Comparison of ENCODE assay signal across 1 cellular context in the genomic region with DNA sequence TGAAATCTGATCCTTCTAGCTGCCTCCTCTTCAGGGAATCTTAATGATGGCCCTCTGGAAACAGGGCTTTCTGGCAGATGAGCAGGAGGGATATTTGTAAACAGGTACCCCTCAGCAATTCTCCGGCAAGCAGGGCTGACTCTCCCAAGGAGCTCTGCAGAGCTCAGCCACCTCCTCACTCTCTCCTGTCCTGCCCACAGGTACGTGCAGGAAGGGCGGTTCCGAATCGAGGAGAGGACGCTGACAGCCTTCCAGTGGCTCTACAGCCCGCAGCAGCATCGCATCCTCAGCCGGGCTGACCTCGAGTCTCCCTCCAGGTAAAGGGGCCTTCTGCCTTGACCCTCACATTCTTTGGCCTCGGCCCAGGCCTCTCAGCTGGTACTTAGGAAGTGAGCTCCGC.
TF ChIP-seq lines count a peak whose summit lies in the region.

No MANE protein-coding gene starts in this region.

TF ChIP-seq in WTC11, 78 proteins besides CTCF, POLR2A, EP300 and RAD21 (continued from another document):
- TF ChIP-seq, protein P1, sequence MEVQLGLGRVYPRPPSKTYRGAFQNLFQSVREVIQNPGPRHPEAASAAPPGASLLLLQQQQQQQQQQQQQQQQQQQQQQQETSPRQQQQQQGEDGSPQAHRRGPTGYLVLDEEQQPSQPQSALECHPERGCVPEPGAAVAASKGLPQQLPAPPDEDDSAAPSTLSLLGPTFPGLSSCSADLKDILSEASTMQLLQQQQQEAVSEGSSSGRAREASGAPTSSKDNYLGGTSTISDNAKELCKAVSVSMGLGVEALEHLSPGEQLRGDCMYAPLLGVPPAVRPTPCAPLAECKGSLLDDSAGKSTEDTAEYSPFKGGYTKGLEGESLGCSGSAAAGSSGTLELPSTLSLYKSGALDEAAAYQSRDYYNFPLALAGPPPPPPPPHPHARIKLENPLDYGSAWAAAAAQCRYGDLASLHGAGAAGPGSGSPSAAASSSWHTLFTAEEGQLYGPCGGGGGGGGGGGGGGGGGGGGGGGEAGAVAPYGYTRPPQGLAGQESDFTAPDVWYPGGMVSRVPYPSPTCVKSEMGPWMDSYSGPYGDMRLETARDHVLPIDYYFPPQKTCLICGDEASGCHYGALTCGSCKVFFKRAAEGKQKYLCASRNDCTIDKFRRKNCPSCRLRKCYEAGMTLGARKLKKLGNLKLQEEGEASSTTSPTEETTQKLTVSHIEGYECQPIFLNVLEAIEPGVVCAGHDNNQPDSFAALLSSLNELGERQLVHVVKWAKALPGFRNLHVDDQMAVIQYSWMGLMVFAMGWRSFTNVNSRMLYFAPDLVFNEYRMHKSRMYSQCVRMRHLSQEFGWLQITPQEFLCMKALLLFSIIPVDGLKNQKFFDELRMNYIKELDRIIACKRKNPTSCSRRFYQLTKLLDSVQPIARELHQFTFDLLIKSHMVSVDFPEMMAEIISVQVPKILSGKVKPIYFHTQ (CRISPR knock-in tag; IDR thresholded peaks at IDR 0.05): no peak
- TF ChIP-seq SP1 (CRISPR knock-in tag; conservative IDR thresholded peaks at IDR 0.05) (no peak), AFF4 (CRISPR knock-in tag; IDR thresholded peaks at IDR 0.05; ENCODE audit: borderline replicate concordance) (no peak), CREB1 (CRISPR knock-in tag; IDR thresholded peaks at IDR 0.05) (no peak), PRDM15 (CRISPR knock-in tag; IDR thresholded peaks at IDR 0.05) (no peak), IRF1 (CRISPR knock-in tag; IDR thresholded peaks at IDR 0.05) (no peak), NFYB (CRISPR knock-in tag; conservative IDR thresholded peaks at IDR 0.05; ENCODE audit: low read depth) (no peak)
